32 cellular contexts compared by ENCODE assay signal in genomic region chr10:58546722-58547121, GRCh38. TPM values are rescaled to one million over a fixed set of nuclear protein-coding genes. Genes with fewer than 3 reads are reported as not detected.
"Had no signal": no experiment of that assay in that cellular context is flagged by ENCODE, and none has a peak within 500 bp of the region (broad histone marks: within the 10 kb centered on the region; RNA-seq: fewer than 3 reads in every experiment).

No MANE protein-coding gene starts in this region.

- H3K27ac Mint-ChIP-seq: activated B cell treated with CpG ODN at 0.5 μM for 24 hours; activated CD8-positive, alpha-beta T cell treated with anti-CD3 and anti-CD28 coated beads for 36 hours; activated naive CD4-positive, alpha-beta T cell treated with anti-CD3 and anti-CD28 coated beads, Interleukin-2, amount 10 ng/mL, durations not matched to agents 7 days and 5 days; activated naive CD8-positive, alpha-beta T cell; activated naive CD8-positive, alpha-beta T cell treated with anti-CD3 and anti-CD28 coated beads, Interleukin-2, amount 50 U/mL, for 24 hours; activated T-cell treated with anti-CD3 and anti-CD28 coated beads, Interleukin-2, amount 50 U/mL, for 24 hours; brain had no signal

- H3K36me3 Mint-ChIP-seq: activated naive CD4-positive, alpha-beta T cell treated with anti-CD3 and anti-CD28 coated beads, Interleukin-2, amount 10 ng/mL, durations not matched to agents 7 days and 5 days; activated naive CD8-positive, alpha-beta T cell; brain had no signal

- H2AFZ ChIP-seq: PC-9 had no signal

- H3K4me3 ChIP-seq: PC-9 had no signal

- H3K27me3 Mint-ChIP-seq: activated B cell treated with CpG ODN at 0.5 μM for 24 hours; activated naive CD4-positive, alpha-beta T cell treated with anti-CD3 and anti-CD28 coated beads, Interleukin-2, amount 10 ng/mL, durations not matched to agents 7 days and 5 days; activated T-cell treated with anti-CD3 and anti-CD28 coated beads, Interleukin-2, amount 50 U/mL, for 24 hours; brain had no signal

- H3K4me3 Mint-ChIP-seq: activated B cell treated with CpG ODN at 0.5 μM for 24 hours; activated CD8-positive, alpha-beta T cell treated with anti-CD3 and anti-CD28 coated beads for 36 hours; activated naive CD4-positive, alpha-beta T cell treated with anti-CD3 and anti-CD28 coated beads, Interleukin-2, amount 10 ng/mL, durations not matched to agents 7 days and 5 days; activated naive CD8-positive, alpha-beta T cell; activated naive CD8-positive, alpha-beta T cell treated with anti-CD3 and anti-CD28 coated beads, Interleukin-2, amount 50 U/mL, for 24 hours; activated T-cell treated with anti-CD3 and anti-CD28 coated beads, Interleukin-2, amount 50 U/mL, for 24 hours; brain had no signal

- H3K4me2 ChIP-seq: PC-9 had no signal

- DNase-seq: activated B cell treated with CpG ODN at 0.5 μM for 24 hours; activated CD4-positive, alpha-beta T cell treated with anti-CD3 and anti-CD28 coated beads for 4 hours; activated CD4-positive, CD25-positive, alpha-beta regulatory T cell treated with anti-CD3 and anti-CD28 coated beads, Interleukin-2, amount 50 U/mL, for 72 hours; activated CD8-positive, alpha-beta T cell treated with anti-CD3 and anti-CD28 coated beads for 36 hours; activated gamma-delta T cell treated with Interleukin-2 at 50 U/mL for 16 hours; activated naive CD4-positive, alpha-beta T cell treated with anti-CD3 and anti-CD28 coated beads, Interleukin-2, amount 10 ng/mL, durations not matched to agents 7 days and 5 days; activated naive CD8-positive, alpha-beta T cell treated with anti-CD3 and anti-CD28 coated beads, Interleukin-2, amount 50 U/mL, for 24 hours; activated T-cell treated with anti-CD3 and anti-CD28 coated beads, Interleukin-2, amount 50 U/mL, for 24 hours; anterior cingulate cortex; central memory CD4-positive, alpha-beta T cell; Kasumi-1; KG1; MM.1S; MV-4-11; NCI-H1092; NCI-H1436 treated with DMSO at 0.1 percent for 48 hours; NCI-H1694 treated with DMSO at 0.1 percent for 48 hours; NCI-H2029; NCI-H510A; NCI-H526; NCI-H748 treated with DMSO at 0.1 percent for 48 hours; NK-92 treated with Interleukin-12 subunit alpha and Interleukin-12 subunit beta, amount 100 ng/mL, for 24 hours; PC-9; Right ventricle myocardium superior; SW 1271; T-helper 1 cell; T-helper 2 cell; T-helper 9 cell had no signal

- ATAC-seq: activated CD8-positive, alpha-beta T cell treated with anti-CD3 and anti-CD28 coated beads for 36 hours; activated naive CD8-positive, alpha-beta T cell treated with anti-CD3 and anti-CD28 coated beads, Interleukin-2, amount 50 U/mL, for 24 hours had no signal

- H3K4me1 Mint-ChIP-seq: activated B cell treated with CpG ODN at 0.5 μM for 24 hours; activated naive CD4-positive, alpha-beta T cell treated with anti-CD3 and anti-CD28 coated beads, Interleukin-2, amount 10 ng/mL, durations not matched to agents 7 days and 5 days; activated naive CD8-positive, alpha-beta T cell treated with anti-CD3 and anti-CD28 coated beads, Interleukin-2, amount 50 U/mL, for 24 hours; brain had no signal

- H3K27ac ChIP-seq: PC-9, VCaP had no signal

- H3K9me3 Mint-ChIP-seq: activated B cell treated with CpG ODN at 0.5 μM for 24 hours; activated CD8-positive, alpha-beta T cell treated with anti-CD3 and anti-CD28 coated beads for 36 hours; activated naive CD4-positive, alpha-beta T cell treated with anti-CD3 and anti-CD28 coated beads, Interleukin-2, amount 10 ng/mL, durations not matched to agents 7 days and 5 days; activated naive CD8-positive, alpha-beta T cell treated with anti-CD3 and anti-CD28 coated beads, Interleukin-2, amount 50 U/mL, for 24 hours; activated T-cell treated with anti-CD3 and anti-CD28 coated beads, Interleukin-2, amount 50 U/mL, for 24 hours had no signal

RNA-seq across cellular contexts. Expression of gene BICC1, which starts 34.0 kb away (rescaled TPM):
- total RNA-seq: activated B cell treated with CpG ODN at 0.5 μM for 24 hours; activated CD8-positive, alpha-beta memory T cell treated with anti-CD3 and anti-CD28 coated beads for 36 hours; activated CD8-positive, alpha-beta T cell treated with anti-CD3 and anti-CD28 coated beads for 36 hours; PC-9 had no signal
